10 cellular contexts compared by ENCODE assay signal in genomic region chr14:33949051-33950037, GRCh38. TPM values are rescaled to one million over a fixed set of nuclear protein-coding genes. Genes with fewer than 3 reads are reported as not detected.
DNase-seq lines count a peak whose midpoint lies in the region; ATAC-seq and TF ChIP-seq lines count a peak whose summit lies in the region.
"Had no signal": no experiment of that assay in that cellular context is flagged by ENCODE, and none has a peak within 500 bp of the region (broad histone marks: within the 10 kb centered on the region; RNA-seq: fewer than 3 reads in every experiment).

No MANE protein-coding gene starts in this region.

- DNase-seq in DMS 273 (lab: John Stamatoyannopoulos, UW; ENCODE audit: unreplicated experiment) (peak; percentile 42), DMS 273 treated with DMSO at 0.1 percent for 48 hours (lab: John Stamatoyannopoulos, UW) (no peak), RWPE2 (ENCODE audit: low spot score) (no peak), NCI-H2227 treated with DMSO at 0.1 percent for 48 hours (lab: John Stamatoyannopoulos, UW) (no peak)
- DNase-seq in stimulated activated CD4-positive, alpha-beta T cell treated with anti-CD3 and anti-CD28 coated beads, Interleukin-2, amount 100 ng/mL, for 24 hours, result no peak

- H3K9me3 ChIP-seq in RWPE2 (ENCODE audit: severe bottlenecking), result no peaks in the 10 kb centered on the region
- H3K9me3 ChIP-seq in skeletal muscle tissue (ENCODE audit: control insufficient read depth in 3 of 3, low read length in 3 of 3), result no peaks in the 10 kb centered on the region
- H3K9me3 ChIP-seq: body of pancreas had no signal

- H3K27me3 ChIP-seq in RWPE2 (ENCODE audit: insufficient read depth, poor library complexity, severe bottlenecking) (no peaks in the 10 kb centered on the region), skeletal muscle tissue (ENCODE audit: control insufficient read depth in 3 of 3, insufficient read depth in 3 of 3, low read length in 3 of 3) (no peaks in the 10 kb centered on the region)
- H3K27me3 ChIP-seq: body of pancreas had no signal

- ATAC-seq in RWPE2 (ENCODE audit: low read depth) (no peak), GM21381 (IDR thresholded peaks at IDR 0.05; ENCODE audit: unreplicated experiment) (no peak)

- H3K4me3 ChIP-seq in RWPE2 (ENCODE audit: severe bottlenecking) (peak overlapping the region; percentile 48), iPS-11a (ENCODE audit: low read depth, low read length) (peak overlapping the region; percentile 84), skeletal muscle tissue (ENCODE audit: low read length in 3 of 3) (peak overlapping the region; percentile 80 to 97 (median 92))

- peaks cover 12% of the 10 kb centered on the region for H3K4me1 ChIP-seq in RWPE2 (ENCODE audit: insufficient read depth, poor library complexity, severe bottlenecking)
- peaks cover 14 to 29% (median 17%) of the 10 kb centered on the region in 3 donors for H3K4me1 ChIP-seq in skeletal muscle tissue (ENCODE audit: control insufficient read depth in 3 of 3, insufficient read depth in 3 of 3, low read length in 3 of 3)

- TF ChIP-seq CTCF in RWPE2 (IDR thresholded peaks at IDR 0.05; ENCODE audit: poor library complexity, severe bottlenecking), result no peak

- peak overlapping the region; percentile 82 to 86 (median 83) for H3K9ac ChIP-seq in skeletal muscle tissue (ENCODE audit: low read depth in 1 of 3, low read length in 3 of 3)

- peaks cover 23% of the 10 kb centered on the region for H3K36me3 ChIP-seq in RWPE2 (ENCODE audit: low read depth)
- no peaks in the 10 kb centered on the region for H3K36me3 ChIP-seq in skeletal muscle tissue (ENCODE audit: control insufficient read depth in 3 of 3, insufficient read depth in 3 of 3, low read length in 3 of 3)

- H3K27ac ChIP-seq in RWPE2 (ENCODE audit: poor library complexity, severe bottlenecking) (no peak overlapping the region), skeletal muscle tissue (ENCODE audit: low read depth, low read length) (peak overlapping the region; percentile 68)
- H3K27ac ChIP-seq: 22Rv1 had no signal

RNA-seq across cellular contexts. Expression of gene EGLN3, which starts 1.5 kb away (rescaled TPM):
- 60.0 TPM for total RNA-seq in skeletal muscle tissue
